20 cellular contexts compared by ENCODE assay signal in genomic region chr4:102843273-102843672, GRCh38. TPM values are rescaled to one million over a fixed set of nuclear protein-coding genes. Genes with fewer than 3 reads are reported as not detected.
DNase-seq lines count a peak whose midpoint lies in the region; ATAC-seq and TF ChIP-seq lines count a peak whose summit lies in the region.
"Had no signal": no experiment of that assay in that cellular context is flagged by ENCODE, and none has a peak within 500 bp of the region (broad histone marks: within the 10 kb centered on the region; RNA-seq: fewer than 3 reads in every experiment).

No MANE protein-coding gene starts in this region.

- H3K9ac ChIP-seq in mammary epithelial cell (ENCODE audit: insufficient read depth, low read length) = no peak overlapping the region
- H3K9ac ChIP-seq: GM23248 had no signal

- no peak overlapping the region for H3K27ac ChIP-seq in breast epithelium
- no peak overlapping the region for H3K27ac ChIP-seq in mammary epithelial cell (ENCODE audit: insufficient read depth, low read depth, low read length)
- H3K27ac ChIP-seq: GM23248, RWPE1, SJCRH30 had no signal

- H3K4me3 ChIP-seq in breast epithelium = no peak overlapping the region
- no peak overlapping the region for H3K4me3 ChIP-seq in mammary epithelial cell (replicated peaks in 1 of 3; ENCODE audit: insufficient read depth in 1 of 3, low read depth in 2 of 3, low read length in 3 of 3)
- H3K4me3 ChIP-seq in kidney epithelial cell (ENCODE audit: low read depth, low read length) = no peak overlapping the region
- H3K4me3 ChIP-seq: GM23248, SJCRH30 had no signal

- H3K9me3 Mint-ChIP-seq in MCF 10A (ENCODE audit: unreplicated experiment) = no peaks in the 10 kb centered on the region

- intact Hi-C loops in MCF 10A (cut with micrococcal nuclease) (no loop called here), breast epithelium (cut with DNase I; ENCODE audit: low total_unique reads) (no loop called here), mammary epithelial cell (cut with micrococcal nuclease) (no loop called here)

- H3K36me3 ChIP-seq in breast epithelium (no peaks in the 10 kb centered on the region), mammary epithelial cell (ENCODE audit: insufficient read depth, low read length) (no peaks in the 10 kb centered on the region), kidney epithelial cell (ENCODE audit: control insufficient read depth, insufficient read depth, low read length) (no peaks in the 10 kb centered on the region)
- H3K36me3 ChIP-seq: SJCRH30 had no signal

- no peak overlapping the region for H3K4me2 ChIP-seq in mammary epithelial cell (ENCODE audit: insufficient read depth, low read depth, low read length)

- no peaks in the 10 kb centered on the region for H3K79me2 ChIP-seq in mammary epithelial cell (ENCODE audit: insufficient read depth, low read length)

- H3K4me1 Mint-ChIP-seq in MCF 10A (ENCODE audit: insufficient read depth, unreplicated experiment) = no peaks in the 10 kb centered on the region

- POLR2A ChIA-PET in MCF 10A (lab: Yijun Ruan, JAX) = interaction anchor here (7.5 kb wide), 1 partner anchor 16 kb away, joined by 52 read pairs; the partner anchor contains the start of gene UBE2D3

- H2AFZ ChIP-seq in mammary epithelial cell (ENCODE audit: low read depth, low read length) = no peak overlapping the region
- H2AFZ ChIP-seq: GM23248 had no signal

- H3K4me3 Mint-ChIP-seq in MCF 10A (ENCODE audit: unreplicated experiment) = no peak overlapping the region

- CTCF ChIA-PET in MCF 10A (lab: Yijun Ruan, JAX) = no interaction called here
- CTCF ChIA-PET in mammary epithelial cell (lab: Charles Lee; ENCODE audit: low non-redundant PET) = no interaction called here

- ATAC-seq in GM21576 (IDR thresholded peaks at IDR 0.05; ENCODE audit: unreplicated experiment) (no peak), GM19023 (IDR thresholded peaks at IDR 0.05; ENCODE audit: unreplicated experiment) (no peak)

- BruUV-seq in MCF 10A (replicated peaks; lab: Mats Ljungman, UMichigan) (no TSS peak), mammary epithelial cell (replicated peaks; lab: Mats Ljungman, UMichigan) (no TSS peak)

- H3K27me3 ChIP-seq in breast epithelium (no peaks in the 10 kb centered on the region), mammary epithelial cell (ENCODE audit: insufficient read depth, low read length) (no peaks in the 10 kb centered on the region), kidney epithelial cell (ENCODE audit: control insufficient read depth, insufficient read depth, low read length) (no peaks in the 10 kb centered on the region)
- H3K27me3 ChIP-seq: SJCRH30 had no signal

- H3K27me3 Mint-ChIP-seq in MCF 10A (ENCODE audit: insufficient read depth, unreplicated experiment) = no peaks in the 10 kb centered on the region

- TF ChIP-seq CTCF in MCF 10A (IDR thresholded peaks at IDR 0.05; ENCODE audit: unreplicated experiment) (no peak), breast epithelium (IDR thresholded peaks at IDR 0.05) (no peak), mammary epithelial cell (conservative IDR thresholded peaks at IDR 0.05 in 1 of 2, IDR thresholded peaks at IDR 0.05 in 1 of 2; ENCODE audit: extremely low read depth in 1 of 2, insufficient read depth in 1 of 2, low read depth in 1 of 2, low read length in 2 of 2) (no peak), kidney epithelial cell (IDR thresholded peaks at IDR 0.05; ENCODE audit: insufficient read depth, low read length, poor library complexity, severe bottlenecking) (no peak), GM13976 (IDR thresholded peaks at IDR 0.05; ENCODE audit: borderline replicate concordance, control extremely low read depth, extremely low read depth, insufficient read depth, missing control alignments) (no peak)

- no peak for TF ChIP-seq POLR2A in breast epithelium (IDR thresholded peaks at IDR 0.05)

- DNase-seq in MCF 10A (ENCODE audit: unreplicated experiment) = peak; percentile 1
- no peak for DNase-seq in breast epithelium (ENCODE audit: low spot score in 2 of 2)
- peak; percentile 70 for DNase-seq in mammary epithelial cell
- peak; percentile 66 for DNase-seq in kidney epithelial cell (ENCODE audit: low read depth)
- no peak for DNase-seq in GM13976 (ENCODE audit: low spot score)
- DNase-seq: ACHN; COR-L47; DMS153; HCEC 1CT; MV-4-11; NCI-H1417; NCI-H187 treated with DMSO at 0.1 percent for 48 hours; NCI-H69; NK-92 treated with Interleukin-12 subunit alpha and Interleukin-12 subunit beta, amount 100 ng/mL, for 24 hours; OCI-M1; SJCRH30 had no signal

- no peaks in the 10 kb centered on the region for H4K20me1 ChIP-seq in mammary epithelial cell (ENCODE audit: insufficient read depth, low read length)

- in situ Hi-C loops in mammary epithelial cell (cut with MboI; ENCODE audit: low sequenced_read_pairs in 2 of 2) (no loop called here), GM13976 (cut with MboI; ENCODE audit: low sequenced_read_pairs, unreplicated experiment) (no loop called here)

- H3K9me3 ChIP-seq in breast epithelium = no peaks in the 10 kb centered on the region
- no peaks in the 10 kb centered on the region for H3K9me3 ChIP-seq in mammary epithelial cell (replicated peaks; ENCODE audit: insufficient read depth, low read length)
- H3K9me3 ChIP-seq: SJCRH30 had no signal

- H3K27ac Mint-ChIP-seq in MCF 10A (ENCODE audit: low read depth, unreplicated experiment) = no peak overlapping the region

- dilution Hi-C loops in mammary epithelial cell (cut with HindIII; ENCODE audit: low sequenced_read_pairs) = no loop called here

- no peaks in the 10 kb centered on the region for H3K36me3 Mint-ChIP-seq in MCF 10A (ENCODE audit: insufficient read depth, unreplicated experiment)

- no peaks in the 10 kb centered on the region for H3K4me1 ChIP-seq in breast epithelium
- no peaks in the 10 kb centered on the region for H3K4me1 ChIP-seq in mammary epithelial cell (ENCODE audit: insufficient read depth, low read length)
- H3K4me1 ChIP-seq: SJCRH30 had no signal

RNA-seq across cellular contexts. Expression of gene UBE2D3, which starts 15.9 kb away (rescaled TPM):
- total RNA-seq in MCF 10A (2022) = 505 and 547 TPM in 2 replicates
- 100 to 1,000 TPM; 374 to 405 (median 392) TPM for total RNA-seq in breast epithelium
- total RNA-seq in mammary epithelial cell = 100 to 1,000 TPM; 338 to 352 TPM
- polyA plus RNA-seq in mammary epithelial cell = 311 TPM
- polyA minus RNA-seq in mammary epithelial cell = 367 TPM
- total RNA-seq in kidney epithelial cell = 371 and 376 TPM in 2 replicates

RNA-seq across cellular contexts. Expression of gene CISD2, which starts 25.5 kb away (rescaled TPM):
- total RNA-seq in MCF 10A (2022) (35.5 and 35.8 TPM in 2 replicates), breast epithelium (10 to 100 TPM in 2 of 3 donors, 1 to 10 TPM in 1; 9.0 to 23.9 (median 17.4) TPM), mammary epithelial cell (10 to 100 TPM; 23.0 to 26.8 TPM), kidney epithelial cell (26.2 and 30.4 TPM in 2 replicates)
- polyA plus RNA-seq in mammary epithelial cell = 19.2 TPM
- polyA minus RNA-seq in mammary epithelial cell = 14.8 TPM

Comparison
In these comparisons a context has a peak if more than half of its experiments do, and no peak if none do; other contexts are left out.
1. DNase-seq: peak in MCF 10A (single experiment), mammary epithelial cell (single experiment) and kidney epithelial cell (single experiment); none in breast epithelium (0 of 2) and GM13976 (single experiment).